In genomic region chr5:83472213-83472507, GRCh38 we compare ENCODE assay signal across 1 cellular context.
A peak's percentile ranks its signal among the peaks of the same experiment; 100 is the strongest.
TF ChIP-seq lines count a peak whose summit lies in the region.

No MANE protein-coding gene starts in this region.

TF ChIP-seq in HEK293, 187 proteins besides CTCF, POLR2A, EP300 and RAD21 (continued from another document):
- TF ChIP-seq PRDM10 (tag by site-specific recombination; IDR thresholded peaks at IDR 0.05) (peak; percentile 99), ZNF362 (tag by site-specific recombination; IDR thresholded peaks at IDR 0.05) (0 out of 2 replicates have a peak, but pooled peaks have one; percentile 8)
